ENCODE assay signal across 8 cellular contexts in the genomic region with DNA sequence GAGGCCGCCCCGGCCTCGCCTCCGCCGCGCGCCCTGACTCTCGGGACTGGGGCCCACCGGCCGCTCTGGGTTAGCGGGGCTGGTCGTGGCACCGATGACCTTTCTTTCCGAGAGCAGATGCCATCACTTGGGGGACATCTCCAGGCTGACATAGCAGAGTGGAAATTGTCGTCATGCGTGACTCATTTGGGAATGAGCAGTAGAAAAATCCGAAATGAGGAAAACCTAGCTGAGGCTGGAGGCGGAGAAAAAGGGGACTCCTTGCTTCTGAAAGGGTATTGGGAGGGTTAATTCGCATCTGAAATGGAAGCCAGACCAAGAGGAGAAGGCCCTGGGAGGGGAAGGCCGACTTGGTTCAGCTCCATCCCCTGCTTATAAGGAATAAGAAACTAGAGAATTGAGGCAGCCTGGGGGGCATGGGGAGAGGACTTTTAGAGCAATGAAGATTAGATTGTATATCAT. TPM values are rescaled to one million over a fixed set of nuclear protein-coding genes. Genes with fewer than 3 reads are reported as not detected.
DNase-seq lines count a peak whose midpoint lies in the region; ATAC-seq and TF ChIP-seq lines count a peak whose summit lies in the region.

No MANE protein-coding gene starts in this region.

- no peaks in the 10 kb centered on the region for H3K79me2 ChIP-seq in neural progenitor cell (ENCODE audit: low read depth)

- H3K4me1 Mint-ChIP-seq in neural progenitor cell = peaks cover 12% of the 10 kb centered on the region

- TF ChIP-seq CTCF in neural progenitor cell (IDR thresholded peaks at IDR 0.05) = no peak

- H3K4me1 ChIP-seq in ES-I3 (ENCODE audit: insufficient read depth, low read length) (no peaks in the 10 kb centered on the region), duodenal mucosa (ENCODE audit: control insufficient read depth in 1 of 2, insufficient read depth in 2 of 2, low read length in 2 of 2) (peaks cover 4 to 10% of the 10 kb centered on the region in 2 donors), neural progenitor cell (peaks cover 7% of the 10 kb centered on the region)

- H3K4me3 ChIP-seq in duodenal mucosa (ENCODE audit: low read depth in 1 of 2, low read length in 2 of 2) = peak overlapping the region; percentile 74 to 80
- peak overlapping the region; percentile 95 for H3K4me3 ChIP-seq in neural progenitor cell

- H2AFZ ChIP-seq in neural progenitor cell (replicated peaks) = peak overlapping the region; percentile 97

- peaks cover 33% of the 10 kb centered on the region for H3K27me3 Mint-ChIP-seq in neural progenitor cell (ENCODE audit: insufficient read depth, low read depth)

- H3K4me3 Mint-ChIP-seq in neural progenitor cell = peak overlapping the region; percentile 90

- H4K20me1 ChIP-seq in neural progenitor cell (ENCODE audit: low read depth) = peaks cover 17% of the 10 kb centered on the region

- peaks cover 21% of the 10 kb centered on the region for H3F3A ChIP-seq in neural progenitor cell (ENCODE audit: low read depth)

- H3K9me3 ChIP-seq in ES-I3 (ENCODE audit: control insufficient read depth, insufficient read depth, low read length) (no peaks in the 10 kb centered on the region), duodenal mucosa (ENCODE audit: control insufficient read depth in 1 of 2, low read length in 2 of 2) (no peaks in the 10 kb centered on the region), neural progenitor cell (ENCODE audit: low read depth) (no peaks in the 10 kb centered on the region)

- peaks cover 2% of the 10 kb centered on the region for H3K9me3 Mint-ChIP-seq in neural progenitor cell

- H3K36me3 Mint-ChIP-seq in neural progenitor cell = no peaks in the 10 kb centered on the region

- DNase-seq in NCI-H748 (lab: John Stamatoyannopoulos, UW; ENCODE audit: unreplicated experiment) = peak; percentile 80
- DNase-seq in neural progenitor cell (ENCODE audit: low spot score) = no peak
- DNase-seq in RPMI8226 = no peak
- no peak for DNase-seq in ureter (ENCODE audit: low spot score)

- no peak for ATAC-seq in GM19324 (IDR thresholded peaks at IDR 0.05; ENCODE audit: low FRiP score, unreplicated experiment)
- no peak for ATAC-seq in HG03571 (IDR thresholded peaks at IDR 0.05; ENCODE audit: unreplicated experiment)

- no peak overlapping the region for H3K27ac Mint-ChIP-seq in neural progenitor cell

- H3K9ac ChIP-seq in ES-I3 (ENCODE audit: low read depth, low read length) (peak overlapping the region; percentile 52), duodenal mucosa (ENCODE audit: low read depth in 1 of 2, low read length in 2 of 2) (peak overlapping the region; percentile 49 to 73), neural progenitor cell (no peak overlapping the region)

- H3K27ac ChIP-seq in duodenal mucosa (ENCODE audit: low read depth, low read length) (no peak overlapping the region), neural progenitor cell (no peak overlapping the region)

- H3K36me3 ChIP-seq in ES-I3 (ENCODE audit: insufficient read depth, low read length) = no peaks in the 10 kb centered on the region
- H3K36me3 ChIP-seq in duodenal mucosa (ENCODE audit: control insufficient read depth in 1 of 2, insufficient read depth in 2 of 2, low read length in 2 of 2) = no peaks in the 10 kb centered on the region
- H3K36me3 ChIP-seq in neural progenitor cell = no peaks in the 10 kb centered on the region

- peaks cover 0 to 12% of the 10 kb centered on the region in 2 donors for H3K27me3 ChIP-seq in duodenal mucosa (ENCODE audit: control insufficient read depth in 1 of 2, insufficient read depth in 2 of 2, low read length in 2 of 2)
- H3K27me3 ChIP-seq in neural progenitor cell = peaks cover 35% of the 10 kb centered on the region

- H3K4me2 ChIP-seq in neural progenitor cell = peak overlapping the region; percentile 98

RNA-seq across cellular contexts. Expression of a gene that starts 0.4 kb away (rescaled TPM):
- total RNA-seq in neural progenitor cell (ENCODE audit: low replicate concordance) (2.1 and 5.5 TPM in 2 replicates), ureter (16.7 TPM)
